1 cellular context compared by ENCODE assay signal in the genomic region with DNA sequence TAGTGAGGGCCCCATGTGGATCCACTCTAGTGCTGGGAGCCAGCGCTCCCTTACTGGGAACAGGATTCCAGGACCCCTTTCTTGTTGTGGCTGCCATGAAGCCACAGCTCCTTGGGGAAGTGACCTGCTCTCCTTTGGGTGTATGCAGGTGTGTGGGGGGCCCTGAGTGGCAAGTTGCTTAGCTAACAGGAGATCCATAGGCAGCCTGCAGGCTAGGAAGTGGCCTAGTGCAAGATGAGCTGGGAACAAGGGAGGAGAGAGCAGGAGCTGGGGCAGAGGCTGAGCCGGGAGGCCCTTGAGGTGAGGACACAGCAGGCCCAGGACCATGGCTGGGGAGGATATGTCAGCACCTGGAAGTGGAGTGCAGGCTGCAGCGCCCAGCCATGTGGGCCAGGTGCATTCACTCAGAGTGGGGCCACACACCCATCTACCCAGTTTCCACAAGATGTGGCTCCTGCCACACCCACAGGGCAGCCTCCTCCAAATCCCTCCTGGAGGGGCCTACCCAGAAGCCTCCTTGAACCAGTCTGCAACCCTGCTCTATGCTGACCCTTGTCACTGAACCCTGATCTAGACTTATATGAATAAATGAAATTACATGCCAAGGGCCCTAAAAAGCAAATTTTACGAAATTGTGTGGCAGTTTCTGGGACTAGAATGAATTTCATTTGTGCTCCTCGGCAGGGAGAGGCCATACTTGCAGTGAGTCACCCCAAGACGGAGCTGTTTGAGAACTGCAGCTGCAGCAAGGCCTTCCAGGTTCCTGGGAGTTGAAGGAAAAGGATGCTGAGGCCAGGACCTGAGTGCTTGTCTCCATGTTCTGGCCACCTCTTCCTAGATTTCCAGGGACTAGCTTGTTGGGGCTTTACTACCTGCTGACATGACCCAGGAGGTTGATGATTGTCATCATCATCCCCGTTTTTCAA.
TF ChIP-seq lines count a peak whose summit lies in the region.

No MANE protein-coding gene starts in this region.

TF ChIP-seq in K562, 482 proteins besides CTCF, POLR2A, EP300 and RAD21 (continued from another document and continues in another):
- TF ChIP-seq JUND (IDR thresholded peaks at IDR 0.05; ENCODE audit: borderline replicate concordance, low read depth, low read length), result peak; percentile 43; the same call in 1 of the 2 replicates
- TF ChIP-seq JUND (tag; IDR thresholded peaks at IDR 0.05; ENCODE audit: borderline replicate concordance, low read depth, low read length), result no peak
- TF ChIP-seq TAF1 (IDR thresholded peaks at IDR 0.05; ENCODE audit: control insufficient read depth, extremely low read depth, insufficient read depth, low read length, severe bottlenecking), result no peak
- TF ChIP-seq GTF2E2 (tag; IDR thresholded peaks at IDR 0.05), result no peak
- TF ChIP-seq, protein P1, sequence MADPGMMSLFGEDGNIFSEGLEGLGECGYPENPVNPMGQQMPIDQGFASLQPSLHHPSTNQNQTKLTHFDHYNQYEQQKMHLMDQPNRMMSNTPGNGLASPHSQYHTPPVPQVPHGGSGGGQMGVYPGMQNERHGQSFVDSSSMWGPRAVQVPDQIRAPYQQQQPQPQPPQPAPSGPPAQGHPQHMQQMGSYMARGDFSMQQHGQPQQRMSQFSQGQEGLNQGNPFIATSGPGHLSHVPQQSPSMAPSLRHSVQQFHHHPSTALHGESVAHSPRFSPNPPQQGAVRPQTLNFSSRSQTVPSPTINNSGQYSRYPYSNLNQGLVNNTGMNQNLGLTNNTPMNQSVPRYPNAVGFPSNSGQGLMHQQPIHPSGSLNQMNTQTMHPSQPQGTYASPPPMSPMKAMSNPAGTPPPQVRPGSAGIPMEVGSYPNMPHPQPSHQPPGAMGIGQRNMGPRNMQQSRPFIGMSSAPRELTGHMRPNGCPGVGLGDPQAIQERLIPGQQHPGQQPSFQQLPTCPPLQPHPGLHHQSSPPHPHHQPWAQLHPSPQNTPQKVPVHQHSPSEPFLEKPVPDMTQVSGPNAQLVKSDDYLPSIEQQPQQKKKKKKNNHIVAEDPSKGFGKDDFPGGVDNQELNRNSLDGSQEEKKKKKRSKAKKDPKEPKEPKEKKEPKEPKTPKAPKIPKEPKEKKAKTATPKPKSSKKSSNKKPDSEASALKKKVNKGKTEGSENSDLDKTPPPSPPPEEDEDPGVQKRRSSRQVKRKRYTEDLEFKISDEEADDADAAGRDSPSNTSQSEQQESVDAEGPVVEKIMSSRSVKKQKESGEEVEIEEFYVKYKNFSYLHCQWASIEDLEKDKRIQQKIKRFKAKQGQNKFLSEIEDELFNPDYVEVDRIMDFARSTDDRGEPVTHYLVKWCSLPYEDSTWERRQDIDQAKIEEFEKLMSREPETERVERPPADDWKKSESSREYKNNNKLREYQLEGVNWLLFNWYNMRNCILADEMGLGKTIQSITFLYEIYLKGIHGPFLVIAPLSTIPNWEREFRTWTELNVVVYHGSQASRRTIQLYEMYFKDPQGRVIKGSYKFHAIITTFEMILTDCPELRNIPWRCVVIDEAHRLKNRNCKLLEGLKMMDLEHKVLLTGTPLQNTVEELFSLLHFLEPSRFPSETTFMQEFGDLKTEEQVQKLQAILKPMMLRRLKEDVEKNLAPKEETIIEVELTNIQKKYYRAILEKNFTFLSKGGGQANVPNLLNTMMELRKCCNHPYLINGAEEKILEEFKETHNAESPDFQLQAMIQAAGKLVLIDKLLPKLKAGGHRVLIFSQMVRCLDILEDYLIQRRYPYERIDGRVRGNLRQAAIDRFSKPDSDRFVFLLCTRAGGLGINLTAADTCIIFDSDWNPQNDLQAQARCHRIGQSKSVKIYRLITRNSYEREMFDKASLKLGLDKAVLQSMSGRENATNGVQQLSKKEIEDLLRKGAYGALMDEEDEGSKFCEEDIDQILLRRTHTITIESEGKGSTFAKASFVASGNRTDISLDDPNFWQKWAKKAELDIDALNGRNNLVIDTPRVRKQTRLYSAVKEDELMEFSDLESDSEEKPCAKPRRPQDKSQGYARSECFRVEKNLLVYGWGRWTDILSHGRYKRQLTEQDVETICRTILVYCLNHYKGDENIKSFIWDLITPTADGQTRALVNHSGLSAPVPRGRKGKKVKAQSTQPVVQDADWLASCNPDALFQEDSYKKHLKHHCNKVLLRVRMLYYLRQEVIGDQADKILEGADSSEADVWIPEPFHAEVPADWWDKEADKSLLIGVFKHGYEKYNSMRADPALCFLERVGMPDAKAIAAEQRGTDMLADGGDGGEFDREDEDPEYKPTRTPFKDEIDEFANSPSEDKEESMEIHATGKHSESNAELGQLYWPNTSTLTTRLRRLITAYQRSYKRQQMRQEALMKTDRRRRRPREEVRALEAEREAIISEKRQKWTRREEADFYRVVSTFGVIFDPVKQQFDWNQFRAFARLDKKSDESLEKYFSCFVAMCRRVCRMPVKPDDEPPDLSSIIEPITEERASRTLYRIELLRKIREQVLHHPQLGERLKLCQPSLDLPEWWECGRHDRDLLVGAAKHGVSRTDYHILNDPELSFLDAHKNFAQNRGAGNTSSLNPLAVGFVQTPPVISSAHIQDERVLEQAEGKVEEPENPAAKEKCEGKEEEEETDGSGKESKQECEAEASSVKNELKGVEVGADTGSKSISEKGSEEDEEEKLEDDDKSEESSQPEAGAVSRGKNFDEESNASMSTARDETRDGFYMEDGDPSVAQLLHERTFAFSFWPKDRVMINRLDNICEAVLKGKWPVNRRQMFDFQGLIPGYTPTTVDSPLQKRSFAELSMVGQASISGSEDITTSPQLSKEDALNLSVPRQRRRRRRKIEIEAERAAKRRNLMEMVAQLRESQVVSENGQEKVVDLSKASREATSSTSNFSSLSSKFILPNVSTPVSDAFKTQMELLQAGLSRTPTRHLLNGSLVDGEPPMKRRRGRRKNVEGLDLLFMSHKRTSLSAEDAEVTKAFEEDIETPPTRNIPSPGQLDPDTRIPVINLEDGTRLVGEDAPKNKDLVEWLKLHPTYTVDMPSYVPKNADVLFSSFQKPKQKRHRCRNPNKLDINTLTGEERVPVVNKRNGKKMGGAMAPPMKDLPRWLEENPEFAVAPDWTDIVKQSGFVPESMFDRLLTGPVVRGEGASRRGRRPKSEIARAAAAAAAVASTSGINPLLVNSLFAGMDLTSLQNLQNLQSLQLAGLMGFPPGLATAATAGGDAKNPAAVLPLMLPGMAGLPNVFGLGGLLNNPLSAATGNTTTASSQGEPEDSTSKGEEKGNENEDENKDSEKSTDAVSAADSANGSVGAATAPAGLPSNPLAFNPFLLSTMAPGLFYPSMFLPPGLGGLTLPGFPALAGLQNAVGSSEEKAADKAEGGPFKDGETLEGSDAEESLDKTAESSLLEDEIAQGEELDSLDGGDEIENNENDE (IDR thresholded peaks at IDR 0.05; ENCODE audit: low read depth, low read length), result peak; percentile 36
- TF ChIP-seq, protein P2, sequence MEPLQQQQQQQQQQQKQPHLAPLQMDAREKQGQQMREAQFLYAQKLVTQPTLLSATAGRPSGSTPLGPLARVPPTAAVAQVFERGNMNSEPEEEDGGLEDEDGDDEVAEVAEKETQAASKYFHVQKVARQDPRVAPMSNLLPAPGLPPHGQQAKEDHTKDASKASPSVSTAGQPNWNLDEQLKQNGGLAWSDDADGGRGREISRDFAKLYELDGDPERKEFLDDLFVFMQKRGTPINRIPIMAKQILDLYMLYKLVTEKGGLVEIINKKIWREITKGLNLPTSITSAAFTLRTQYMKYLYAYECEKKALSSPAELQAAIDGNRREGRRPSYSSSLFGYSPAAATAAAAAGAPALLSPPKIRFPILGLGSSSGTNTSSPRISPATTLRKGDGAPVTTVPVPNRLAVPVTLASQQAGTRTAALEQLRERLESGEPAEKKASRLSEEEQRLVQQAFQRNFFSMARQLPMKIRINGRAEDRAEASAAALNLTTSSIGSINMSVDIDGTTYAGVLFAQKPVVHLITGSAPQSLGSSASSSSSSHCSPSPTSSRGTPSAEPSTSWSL (CRISPR knock-in tag; IDR thresholded peaks at IDR 0.05; ENCODE audit: borderline replicate concordance), result 0 out of 2 replicates have a peak, but pooled peaks have one; percentile 64
- TF ChIP-seq GABPB2 (CRISPR knock-in tag; conservative IDR thresholded peaks at IDR 0.05), result 0 out of 2 replicates have a peak, but pooled peaks have one; percentile 13
- 0 out of 2 replicates have a peak, but pooled peaks have one; percentile 5 for TF ChIP-seq ZNF23 (CRISPR knock-in tag; IDR thresholded peaks at IDR 0.05)
- TF ChIP-seq HIVEP1 (CRISPR knock-in tag; IDR thresholded peaks at IDR 0.05), result peak; percentile 39; the same call in 1 of the 2 replicates
- 0 out of 2 replicates have a peak, but pooled peaks have one; percentile 1 for TF ChIP-seq JUNB (CRISPR knock-in tag; conservative IDR thresholded peaks at IDR 0.05)
- TF ChIP-seq, protein P3, sequence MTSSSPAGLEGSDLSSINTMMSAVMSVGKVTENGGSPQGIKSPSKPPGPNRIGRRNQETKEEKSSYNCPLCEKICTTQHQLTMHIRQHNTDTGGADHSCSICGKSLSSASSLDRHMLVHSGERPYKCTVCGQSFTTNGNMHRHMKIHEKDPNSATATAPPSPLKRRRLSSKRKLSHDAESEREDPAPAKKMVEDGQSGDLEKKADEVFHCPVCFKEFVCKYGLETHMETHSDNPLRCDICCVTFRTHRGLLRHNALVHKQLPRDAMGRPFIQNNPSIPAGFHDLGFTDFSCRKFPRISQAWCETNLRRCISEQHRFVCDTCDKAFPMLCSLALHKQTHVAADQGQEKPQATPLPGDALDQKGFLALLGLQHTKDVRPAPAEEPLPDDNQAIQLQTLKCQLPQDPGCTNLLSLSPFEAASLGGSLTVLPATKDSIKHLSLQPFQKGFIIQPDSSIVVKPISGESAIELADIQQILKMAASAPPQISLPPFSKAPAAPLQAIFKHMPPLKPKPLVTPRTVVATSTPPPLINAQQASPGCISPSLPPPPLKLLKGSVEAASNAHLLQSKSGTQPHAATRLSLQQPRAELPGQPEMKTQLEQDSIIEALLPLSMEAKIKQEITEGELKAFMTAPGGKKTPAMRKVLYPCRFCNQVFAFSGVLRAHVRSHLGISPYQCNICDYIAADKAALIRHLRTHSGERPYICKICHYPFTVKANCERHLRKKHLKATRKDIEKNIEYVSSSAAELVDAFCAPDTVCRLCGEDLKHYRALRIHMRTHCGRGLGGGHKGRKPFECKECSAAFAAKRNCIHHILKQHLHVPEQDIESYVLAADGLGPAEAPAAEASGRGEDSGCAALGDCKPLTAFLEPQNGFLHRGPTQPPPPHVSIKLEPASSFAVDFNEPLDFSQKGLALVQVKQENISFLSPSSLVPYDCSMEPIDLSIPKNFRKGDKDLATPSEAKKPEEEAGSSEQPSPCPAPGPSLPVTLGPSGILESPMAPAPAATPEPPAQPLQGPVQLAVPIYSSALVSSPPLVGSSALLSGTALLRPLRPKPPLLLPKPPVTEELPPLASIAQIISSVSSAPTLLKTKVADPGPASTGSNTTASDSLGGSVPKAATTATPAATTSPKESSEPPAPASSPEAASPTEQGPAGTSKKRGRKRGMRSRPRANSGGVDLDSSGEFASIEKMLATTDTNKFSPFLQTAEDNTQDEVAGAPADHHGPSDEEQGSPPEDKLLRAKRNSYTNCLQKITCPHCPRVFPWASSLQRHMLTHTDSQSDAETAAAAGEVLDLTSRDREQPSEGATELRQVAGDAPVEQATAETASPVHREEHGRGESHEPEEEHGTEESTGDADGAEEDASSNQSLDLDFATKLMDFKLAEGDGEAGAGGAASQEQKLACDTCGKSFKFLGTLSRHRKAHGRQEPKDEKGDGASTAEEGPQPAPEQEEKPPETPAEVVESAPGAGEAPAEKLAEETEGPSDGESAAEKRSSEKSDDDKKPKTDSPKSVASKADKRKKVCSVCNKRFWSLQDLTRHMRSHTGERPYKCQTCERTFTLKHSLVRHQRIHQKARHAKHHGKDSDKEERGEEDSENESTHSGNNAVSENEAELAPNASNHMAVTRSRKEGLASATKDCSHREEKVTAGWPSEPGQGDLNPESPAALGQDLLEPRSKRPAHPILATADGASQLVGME (CRISPR knock-in tag; IDR thresholded peaks at IDR 0.05), result 0 out of 2 replicates have a peak, but pooled peaks have one; percentile 40
- TF ChIP-seq, protein P4, sequence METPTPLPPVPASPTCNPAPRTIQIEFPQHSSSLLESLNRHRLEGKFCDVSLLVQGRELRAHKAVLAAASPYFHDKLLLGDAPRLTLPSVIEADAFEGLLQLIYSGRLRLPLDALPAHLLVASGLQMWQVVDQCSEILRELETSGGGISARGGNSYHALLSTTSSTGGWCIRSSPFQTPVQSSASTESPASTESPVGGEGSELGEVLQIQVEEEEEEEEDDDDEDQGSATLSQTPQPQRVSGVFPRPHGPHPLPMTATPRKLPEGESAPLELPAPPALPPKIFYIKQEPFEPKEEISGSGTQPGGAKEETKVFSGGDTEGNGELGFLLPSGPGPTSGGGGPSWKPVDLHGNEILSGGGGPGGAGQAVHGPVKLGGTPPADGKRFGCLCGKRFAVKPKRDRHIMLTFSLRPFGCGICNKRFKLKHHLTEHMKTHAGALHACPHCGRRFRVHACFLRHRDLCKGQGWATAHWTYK (CRISPR knock-in tag; IDR thresholded peaks at IDR 0.05), result peak; percentile 44; the same call in 1 of the 2 replicates
- peak; percentile 57 for TF ChIP-seq ZSCAN32 (CRISPR knock-in tag; IDR thresholded peaks at IDR 0.05)
- TF ChIP-seq ZBTB17 (CRISPR knock-in tag; IDR thresholded peaks at IDR 0.05), result peak; percentile 66; the same call in 1 of the 2 replicates
- TF ChIP-seq E2F3 (CRISPR knock-in tag; IDR thresholded peaks at IDR 0.05), result peak; percentile 19; the same call in 1 of the 2 replicates
- TF ChIP-seq KDM5B (IDR thresholded peaks at IDR 0.05; ENCODE audit: insufficient replicate concordance, low read depth, low read length), result peak; percentile 57
- TF ChIP-seq ZFP1 (CRISPR knock-in tag; IDR thresholded peaks at IDR 0.05), result 0 out of 2 replicates have a peak, but pooled peaks have one; percentile 3
- TF ChIP-seq, protein P5, sequence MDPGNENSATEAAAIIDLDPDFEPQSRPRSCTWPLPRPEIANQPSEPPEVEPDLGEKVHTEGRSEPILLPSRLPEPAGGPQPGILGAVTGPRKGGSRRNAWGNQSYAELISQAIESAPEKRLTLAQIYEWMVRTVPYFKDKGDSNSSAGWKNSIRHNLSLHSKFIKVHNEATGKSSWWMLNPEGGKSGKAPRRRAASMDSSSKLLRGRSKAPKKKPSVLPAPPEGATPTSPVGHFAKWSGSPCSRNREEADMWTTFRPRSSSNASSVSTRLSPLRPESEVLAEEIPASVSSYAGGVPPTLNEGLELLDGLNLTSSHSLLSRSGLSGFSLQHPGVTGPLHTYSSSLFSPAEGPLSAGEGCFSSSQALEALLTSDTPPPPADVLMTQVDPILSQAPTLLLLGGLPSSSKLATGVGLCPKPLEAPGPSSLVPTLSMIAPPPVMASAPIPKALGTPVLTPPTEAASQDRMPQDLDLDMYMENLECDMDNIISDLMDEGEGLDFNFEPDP (CRISPR knock-in tag; IDR thresholded peaks at IDR 0.05), result peak; percentile 46; the same call in 1 of the 2 replicates
- no peak; the same call in 1 of the 2 replicates for TF ChIP-seq ZC3H11A (IDR thresholded peaks at IDR 0.05; ENCODE audit: low read depth, low read length)
- peak; percentile 6; the same call in 1 of the 2 replicates for TF ChIP-seq ZNF57 (CRISPR knock-in tag; IDR thresholded peaks at IDR 0.05)
- no peak for TF ChIP-seq EHMT2 (IDR thresholded peaks at IDR 0.05)
- peak; percentile 88 for TF ChIP-seq RHOXF2B (CRISPR knock-in tag; conservative IDR thresholded peaks at IDR 0.05)
- no peak for TF ChIP-seq MCM7 (IDR thresholded peaks at IDR 0.05)
- peak; percentile 63; the same call in 1 of the 2 replicates for TF ChIP-seq ZFPM2 (CRISPR knock-in tag; IDR thresholded peaks at IDR 0.05)
- TF ChIP-seq, protein P6, sequence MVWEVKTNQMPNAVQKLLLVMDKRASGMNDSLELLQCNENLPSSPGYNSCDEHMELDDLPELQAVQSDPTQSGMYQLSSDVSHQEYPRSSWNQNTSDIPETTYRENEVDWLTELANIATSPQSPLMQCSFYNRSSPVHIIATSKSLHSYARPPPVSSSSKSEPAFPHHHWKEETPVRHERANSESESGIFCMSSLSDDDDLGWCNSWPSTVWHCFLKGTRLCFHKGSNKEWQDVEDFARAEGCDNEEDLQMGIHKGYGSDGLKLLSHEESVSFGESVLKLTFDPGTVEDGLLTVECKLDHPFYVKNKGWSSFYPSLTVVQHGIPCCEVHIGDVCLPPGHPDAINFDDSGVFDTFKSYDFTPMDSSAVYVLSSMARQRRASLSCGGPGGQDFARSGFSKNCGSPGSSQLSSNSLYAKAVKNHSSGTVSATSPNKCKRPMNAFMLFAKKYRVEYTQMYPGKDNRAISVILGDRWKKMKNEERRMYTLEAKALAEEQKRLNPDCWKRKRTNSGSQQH (CRISPR knock-in tag; IDR thresholded peaks at IDR 0.05), result peak; percentile 53; the same call in 1 of the 2 replicates
